8 cellular contexts compared by ENCODE assay signal in the genomic region with DNA sequence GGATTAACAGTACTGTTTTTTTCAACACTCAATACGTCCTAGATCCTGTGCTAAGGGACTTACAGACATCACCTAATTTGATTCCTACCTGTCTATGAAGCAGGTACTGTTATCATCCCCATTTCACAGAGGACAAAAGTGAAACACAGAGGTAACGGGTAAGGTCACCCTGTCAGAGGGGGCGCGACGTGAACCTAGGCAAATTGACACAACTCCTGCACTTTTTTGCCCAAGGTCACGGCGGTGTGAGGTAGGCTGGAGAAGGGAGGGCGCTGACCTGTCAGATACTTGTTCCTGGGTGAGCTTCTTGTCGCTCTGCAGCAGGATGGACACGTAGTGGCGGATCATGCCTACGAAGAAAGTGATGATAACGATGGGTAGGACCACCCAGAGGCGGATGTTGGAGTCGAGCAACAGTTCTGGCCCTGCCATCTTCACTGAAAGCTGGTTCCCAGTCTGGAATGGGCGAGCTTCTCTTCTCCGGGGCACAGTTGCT. TPM values are rescaled to one million over a fixed set of nuclear protein-coding genes. Genes with fewer than 3 reads are reported as not detected.
DNase-seq lines count a peak whose midpoint lies in the region; ATAC-seq, FAIRE-seq and TF ChIP-seq lines count a peak whose summit lies in the region.

No MANE protein-coding gene starts in this region.

- CTCF ChIA-PET in K562 (lab: Yijun Ruan, JAX; ENCODE audit: low intra/inter-chr PET ratio), result no interaction called here

- no peaks in the 10 kb centered on the region for H3K9me1 ChIP-seq in K562 (ENCODE audit: control insufficient read depth, insufficient read depth, low read length)

- H3K4me2 ChIP-seq in K562 (ENCODE audit: insufficient read depth, low read length), result peak overlapping the region; percentile 100

- TF ChIP-seq EP300 in K562 (IDR thresholded peaks at IDR 0.05; ENCODE audit: low read length), result no peak
- TF ChIP-seq EP300 in upper lobe of left lung (IDR thresholded peaks at IDR 0.05), result no peak

- intact Hi-C loops in K562 (cut with micrococcal nuclease), result loop anchor here (5.0 kb wide), 1 partner anchor 34 kb away; a partner anchor contains a TSS
- intact Hi-C loops in right lobe of liver (cut with DNase I), result no loop called here

- H3K27me3 ChIP-seq in ACC112 (ENCODE audit: insufficient read depth, low read length) (no peaks in the 10 kb centered on the region), K562 (ENCODE audit: control insufficient read depth in 2 of 2, insufficient read depth in 2 of 2, low read length in 2 of 2) (no peaks in the 10 kb centered on the region), right lobe of liver (no peaks in the 10 kb centered on the region), upper lobe of left lung (no peaks in the 10 kb centered on the region)

- DNase-seq in K562 (ENCODE audit: extremely low read depth in 1 of 4, low spot score in 3 of 4), result no peak
- DNase-seq in right lobe of liver, result no peak
- DNase-seq in upper lobe of left lung, result no peak
- DNase-seq in pons (ENCODE audit: low spot score), result no peak
- DNase-seq in stimulated activated naive CD4-positive, alpha-beta T cell treated with Interleukin-2 at 50 U/mL for 16 hours (lab: John Stamatoyannopoulos, UW), result no peak

- TF ChIP-seq CTCF in K562 (IDR thresholded peaks at IDR 0.05 in 2 of 3, conservative IDR thresholded peaks at IDR 0.05 in 1 of 3; ENCODE audit: insufficient read depth in 2 of 3, low read depth in 1 of 3, low read length in 3 of 3) (0 out of 6 replicates have a peak, but pooled peaks of 1 of the 3 experiments have one; percentile 0), right lobe of liver (IDR thresholded peaks at IDR 0.05) (no peak), upper lobe of left lung (IDR thresholded peaks at IDR 0.05) (no peak)

- H3K27ac ChIP-seq in ACC112 (ENCODE audit: low read depth, low read length) (peak overlapping the region; percentile 17; the same call in 1 of the 2 replicates), K562 (ENCODE audit: extremely low read depth, low read depth, low read length) (peak overlapping the region; percentile 75), right lobe of liver (peak overlapping the region; percentile 34 to 83 (median 80)), upper lobe of left lung (peak overlapping the region; percentile 74 to 90 (median 82))

- H4K20me1 ChIP-seq in K562 (replicated peaks; ENCODE audit: control insufficient read depth, insufficient read depth, low read length), result no peaks in the 10 kb centered on the region

- peak; percentile 28 for ATAC-seq in GM19328 (IDR thresholded peaks at IDR 0.05; ENCODE audit: unreplicated experiment)
- peak; percentile 31 for ATAC-seq in HG03439 (IDR thresholded peaks at IDR 0.05; ENCODE audit: unreplicated experiment)
- ATAC-seq in K562, result peak; percentile 52
- ATAC-seq in right lobe of liver, result peak in 3 of 4 donors; percentile 49 to 54 (median 49)
- ATAC-seq in upper lobe of left lung (ENCODE audit: low FRiP score in 2 of 2), result peak; percentile 50 to 70

- TSS peak; percentile 73 for BruUV-seq in K562 (replicated peaks; lab: Mats Ljungman, UMichigan)

- H3K9me3 ChIP-seq in K562 (replicated peaks; ENCODE audit: control insufficient read depth, insufficient read depth, low read depth, low read length) (no peaks in the 10 kb centered on the region), right lobe of liver (no peaks in the 10 kb centered on the region), upper lobe of left lung (no peaks in the 10 kb centered on the region)

- H3K79me2 ChIP-seq in ACC112 (ENCODE audit: control insufficient read depth, insufficient read depth, low read length, unreplicated experiment), result peaks cover 51% of the 10 kb centered on the region
- H3K79me2 ChIP-seq in K562 (ENCODE audit: control insufficient read depth, insufficient read depth, low read length), result peaks cover 84% of the 10 kb centered on the region

- peak; percentile 54 for FAIRE-seq in K562 (lab: Jason Lieb, UNC)

- no peak overlapping the region for H2AFZ ChIP-seq in ACC112 (ENCODE audit: low read length, unreplicated experiment)
- peak overlapping the region; percentile 91 for H2AFZ ChIP-seq in K562 (ENCODE audit: low read depth, low read length)

- POLR2A ChIA-PET in K562 (lab: Yijun Ruan, JAX), result interaction anchor here (0.5 to 3.0 kb wide), 11 partner anchors 8 to 510 kb away, joined by 3 to 20 read pairs (median 4); a partner anchor contains a TSS

- no peak for TF ChIP-seq POLR2A in K562 (conservative IDR thresholded peaks at IDR 0.05)
- TF ChIP-seq POLR2A in right lobe of liver (IDR thresholded peaks at IDR 0.05), result no peak
- TF ChIP-seq POLR2A in upper lobe of left lung (IDR thresholded peaks at IDR 0.05), result no peak

- no peak for TF ChIP-seq RAD21 in K562 (CRISPR knock-in tag; conservative IDR thresholded peaks at IDR 0.05 in 1 of 2, IDR thresholded peaks at IDR 0.05 in 1 of 2)

- H3K36me3 ChIP-seq in ACC112 (ENCODE audit: insufficient read depth, low read length), result no peaks in the 10 kb centered on the region; the same call in 1 of the 2 replicates
- H3K36me3 ChIP-seq in K562 (ENCODE audit: control insufficient read depth, insufficient read depth, low read length), result peaks cover 55% of the 10 kb centered on the region
- H3K36me3 ChIP-seq in right lobe of liver, result no peaks in the 10 kb centered on the region
- peaks cover 0 to 15% (median 0%) of the 10 kb centered on the region in 4 donors for H3K36me3 ChIP-seq in upper lobe of left lung

- WGBS in K562 (ENCODE audit: insufficient coverage, low coverage, missing lambda C conversion rate), result under 1% methylated on average over 17 of the region's 17 CpGs
- 0% methylated on average over 7 of the region's 17 CpGs for WGBS in right lobe of liver (ENCODE audit: insufficient coverage, low coverage, low lambda C conversion rate, missing lambda C conversion rate)
- WGBS in upper lobe of left lung, 2 donors, result 1 to 2% methylated on average over 10 to 17 of the region's 17 CpGs

- H3K4me1 ChIP-seq in ACC112 (ENCODE audit: control insufficient read depth, insufficient read depth, low read length, unreplicated experiment), result peaks cover 11% of the 10 kb centered on the region
- peaks cover 10 to 12% of the 10 kb centered on the region in 2 experiments; a peak in 4 of 5 replicates for H3K4me1 ChIP-seq in K562 (replicated peaks in 1 of 2; ENCODE audit: control insufficient read depth in 2 of 2, insufficient read depth in 2 of 2, low read length in 2 of 2)
- H3K4me1 ChIP-seq in right lobe of liver, result peaks cover 0 to 35% (median 7%) of the 10 kb centered on the region in 4 donors
- H3K4me1 ChIP-seq in upper lobe of left lung, result peaks cover 26 to 43% (median 36%) of the 10 kb centered on the region in 4 donors

- in situ Hi-C loops in K562 (cut with MboI), result no loop called here

- H3K4me3 ChIP-seq in ACC112 (ENCODE audit: low read depth, low read length), result peak overlapping the region; percentile 92
- H3K4me3 ChIP-seq in K562, result peak overlapping the region; percentile 96
- H3K4me3 ChIP-seq in right lobe of liver, result peak overlapping the region; percentile 77 to 100 (median 98)
- H3K4me3 ChIP-seq in upper lobe of left lung, result peak overlapping the region; percentile 59 to 98 (median 90)

- H3K9ac ChIP-seq in K562 (ENCODE audit: insufficient read depth in 1 of 2, low read depth in 2 of 2, low read length in 2 of 2), result peak overlapping the region; percentile 90 to 99

RNA-seq across cellular contexts. Expression of a gene that starts 0.4 kb away (rescaled TPM):
- total RNA-seq in K562 (2011; cell fraction: chromatin; rRNA removed; ENCODE audit: low replicate concordance), result 150 and 205 TPM in 2 replicates
- 107 and 124 TPM in 2 replicates for total RNA-seq in K562 (2011; cell fraction: nucleolus; rRNA removed)
- 132 and 160 TPM in 2 replicates for total RNA-seq in K562 (2011; cell fraction: nucleoplasm; rRNA removed)
- 43.1 and 58.1 TPM in 2 replicates for total RNA-seq in K562 (2014; rRNA removed)
- total RNA-seq in K562 (2014; rRNA removed; fragmentation: Illumina TruSeq; extraction: Trizol), result 128 and 134 TPM in 2 replicates
- 87.2 and 87.6 TPM in 2 replicates for total RNA-seq in K562 (2015; rRNA removed; fragmentation: Illumina TruSeq; extraction: Trizol)
- 102 and 115 TPM in 2 replicates for total RNA-seq in K562 (2021)
- 203 and 301 TPM in 2 replicates for polyA plus RNA-seq in K562 (2011; rRNA removed)
- polyA plus RNA-seq in K562 (2011; cell fraction: cytosol; rRNA removed), result 171 and 187 TPM in 2 replicates
- polyA plus RNA-seq in K562 (2011; cell fraction: nucleus; rRNA removed), result 65.7 and 92.6 TPM in 2 replicates
- 128 and 136 TPM in 2 replicates for polyA plus RNA-seq in K562 (2012)
- polyA plus RNA-seq in K562 (2014; fragmentation: Illumina TruSeq; extraction: Trizol), result 217 and 250 TPM in 2 replicates
- 100 to 1,000 TPM; 323 to 331 TPM for polyA plus RNA-seq in K562 (2014; fragmentation: Nextera tagmentation; extraction: Ambion mirVana)
- 174 and 176 TPM in 2 replicates for polyA plus RNA-seq in K562 (2014; rRNA removed)
- 163 and 220 TPM in 2 replicates for polyA minus RNA-seq in K562 (2011; rRNA and poly(A)+ RNA removed)
- 40.3 and 58.5 TPM in 2 replicates for polyA minus RNA-seq in K562 (2011; cell fraction: cytosol; rRNA and poly(A)+ RNA removed)
- 10.9 and 19.1 TPM in 2 replicates for polyA minus RNA-seq in K562 (2011; cell fraction: nucleus; rRNA and poly(A)+ RNA removed)
- total RNA-seq in right lobe of liver, result 10 to 100 TPM; 37.3 to 67.9 (median 51.2) TPM
- total RNA-seq in upper lobe of left lung, result 10 to 100 TPM; 26.2 to 79.0 (median 46.3) TPM

RNA-seq across cellular contexts. Expression of a gene that starts 34.1 kb away (rescaled TPM):
- 4.4 and 10.2 TPM in 2 replicates for total RNA-seq in K562 (2011; cell fraction: chromatin; rRNA removed; ENCODE audit: low replicate concordance)
- 5.1 and 6.3 TPM in 2 replicates for total RNA-seq in K562 (2011; cell fraction: nucleolus; rRNA removed)
- 4.8 and 6.6 TPM in 2 replicates for total RNA-seq in K562 (2011; cell fraction: nucleoplasm; rRNA removed)
- total RNA-seq in K562 (2014; rRNA removed) (0.36 and 0.65 TPM in 2 replicates), K562 (2014; rRNA removed; fragmentation: Illumina TruSeq; extraction: Trizol) (0.38 and 0.44 TPM in 2 replicates), K562 (2015; rRNA removed; fragmentation: Illumina TruSeq; extraction: Trizol) (0.72 and 1.3 TPM in 2 replicates), K562 (2021) (1.9 and 2.2 TPM in 2 replicates), right lobe of liver (under 1 TPM; 0.19 to 0.92 (median 0.35) TPM), upper lobe of left lung (1 to 10 TPM; 1.6 to 7.1 (median 4.5) TPM)
- polyA plus RNA-seq in K562 (2011; rRNA removed) (1.1 and 1.2 TPM in 2 replicates), K562 (2014; fragmentation: Illumina TruSeq; extraction: Trizol) (1.3 and 1.4 TPM in 2 replicates), K562 (2014; fragmentation: Nextera tagmentation; extraction: Ambion mirVana) (under 1 TPM; 0.06 TPM), K562 (2014; rRNA removed) (1.7 and 2.8 TPM in 2 replicates)
- 1.4 and 3.2 TPM in 2 replicates for polyA plus RNA-seq in K562 (2011; cell fraction: cytosol; rRNA removed)
- 1.3 and 2.6 TPM in 2 replicates for polyA plus RNA-seq in K562 (2011; cell fraction: nucleus; rRNA removed)
- polyA plus RNA-seq in K562 (2012), result 0.85 and 0.87 TPM in 2 replicates
- 1.1 and 1.7 TPM in 2 replicates for polyA minus RNA-seq in K562 (2011; rRNA and poly(A)+ RNA removed)
- 1.3 and 2.3 TPM in 2 replicates for polyA minus RNA-seq in K562 (2011; cell fraction: cytosol; rRNA and poly(A)+ RNA removed)
- 1.5 and 1.7 TPM in 2 replicates for polyA minus RNA-seq in K562 (2011; cell fraction: nucleus; rRNA and poly(A)+ RNA removed)

RNA-seq across cellular contexts. Expression of a gene that starts 40.0 kb away (rescaled TPM):
- 268 and 516 TPM in 2 replicates for total RNA-seq in K562 (2011; cell fraction: chromatin; rRNA removed; ENCODE audit: low replicate concordance)
- total RNA-seq in K562 (2011; cell fraction: nucleolus; rRNA removed), result 162 and 189 TPM in 2 replicates
- total RNA-seq in K562 (2011; cell fraction: nucleoplasm; rRNA removed), result 223 and 257 TPM in 2 replicates
- total RNA-seq in K562 (2014; rRNA removed) (77.8 and 83.6 TPM in 2 replicates), K562 (2014; rRNA removed; fragmentation: Illumina TruSeq; extraction: Trizol) (96.1 and 107 TPM in 2 replicates), K562 (2015; rRNA removed; fragmentation: Illumina TruSeq; extraction: Trizol) (72.5 and 78.9 TPM in 2 replicates), K562 (2021) (58.3 and 59.4 TPM in 2 replicates), right lobe of liver (1 to 10 TPM in 4 of 6 experiments, under 1 TPM in 2; 0.40 to 4.8 (median 1.8) TPM), upper lobe of left lung (10 to 100 TPM in 1 of 6 donors, 1 to 10 TPM in 5; 3.0 to 23.0 (median 5.8) TPM)
- polyA plus RNA-seq in K562 (2011; rRNA removed) (108 and 137 TPM in 2 replicates), K562 (2014; fragmentation: Illumina TruSeq; extraction: Trizol) (71.7 and 111 TPM in 2 replicates), K562 (2014; fragmentation: Nextera tagmentation; extraction: Ambion mirVana) (100 to 1,000 TPM in 1 of 2 experiments, 10 to 100 TPM in 1; 86.6 to 105 TPM), K562 (2014; rRNA removed) (96.2 and 114 TPM in 2 replicates)
- polyA plus RNA-seq in K562 (2011; cell fraction: cytosol; rRNA removed), result 32.9 and 56.4 TPM in 2 replicates
- 206 and 218 TPM in 2 replicates for polyA plus RNA-seq in K562 (2011; cell fraction: nucleus; rRNA removed)
- 72.4 and 103 TPM in 2 replicates for polyA plus RNA-seq in K562 (2012)
- polyA minus RNA-seq in K562 (2011; rRNA and poly(A)+ RNA removed), result 159 and 165 TPM in 2 replicates
- 36.9 and 53.2 TPM in 2 replicates for polyA minus RNA-seq in K562 (2011; cell fraction: cytosol; rRNA and poly(A)+ RNA removed)
- polyA minus RNA-seq in K562 (2011; cell fraction: nucleus; rRNA and poly(A)+ RNA removed), result 95.3 and 162 TPM in 2 replicates

RNA-seq across cellular contexts. Expression of a gene that starts 52.6 kb away (rescaled TPM):
- 163 and 258 TPM in 2 replicates for total RNA-seq in K562 (2011; cell fraction: chromatin; rRNA removed; ENCODE audit: low replicate concordance)
- 156 and 166 TPM in 2 replicates for total RNA-seq in K562 (2011; cell fraction: nucleolus; rRNA removed)
- total RNA-seq in K562 (2011; cell fraction: nucleoplasm; rRNA removed), result 187 and 194 TPM in 2 replicates
- total RNA-seq in K562 (2014; rRNA removed), result 17.2 and 17.7 TPM in 2 replicates
- total RNA-seq in K562 (2014; rRNA removed; fragmentation: Illumina TruSeq; extraction: Trizol), result 6.1 and 10.2 TPM in 2 replicates
- 11.4 and 14.4 TPM in 2 replicates for total RNA-seq in K562 (2015; rRNA removed; fragmentation: Illumina TruSeq; extraction: Trizol)
- total RNA-seq in K562 (2021), result 16.7 and 17.3 TPM in 2 replicates
- polyA plus RNA-seq in K562 (2011; rRNA removed), result 25.8 and 47.7 TPM in 2 replicates
- 28.0 and 36.5 TPM in 2 replicates for polyA plus RNA-seq in K562 (2011; cell fraction: cytosol; rRNA removed)
- polyA plus RNA-seq in K562 (2011; cell fraction: nucleus; rRNA removed), result 214 and 337 TPM in 2 replicates
- 17.4 and 29.8 TPM in 2 replicates for polyA plus RNA-seq in K562 (2012)
- 15.4 and 16.5 TPM in 2 replicates for polyA plus RNA-seq in K562 (2014; fragmentation: Illumina TruSeq; extraction: Trizol)
- 1 to 10 TPM; 3.3 to 5.6 TPM for polyA plus RNA-seq in K562 (2014; fragmentation: Nextera tagmentation; extraction: Ambion mirVana)
- polyA plus RNA-seq in K562 (2014; rRNA removed), result 24.5 and 30.1 TPM in 2 replicates
- 12.7 and 14.5 TPM in 2 replicates for polyA minus RNA-seq in K562 (2011; rRNA and poly(A)+ RNA removed)
- 9.6 and 10.3 TPM in 2 replicates for polyA minus RNA-seq in K562 (2011; cell fraction: cytosol; rRNA and poly(A)+ RNA removed)
- 21.4 and 35.1 TPM in 2 replicates for polyA minus RNA-seq in K562 (2011; cell fraction: nucleus; rRNA and poly(A)+ RNA removed)
- total RNA-seq in right lobe of liver, result 10 to 100 TPM; 22.4 to 43.5 (median 30.5) TPM
- 10 to 100 TPM; 31.7 to 72.3 (median 44.0) TPM for total RNA-seq in upper lobe of left lung

Comparison
In these comparisons a context has a peak if more than half of its experiments do, and no peak if none do; other contexts are left out.
1. H3K27ac ChIP-seq: peak in every context shown above with its lines; median percentile 82 in upper lobe of left lung; 80 in right lobe of liver; 75 in K562; 17 in ACC112.